Comparison of ENCODE assay signal across 2 cellular contexts in genomic region chr7:110017405-110017804, GRCh38.
TF ChIP-seq lines count a peak whose summit lies in the region.

No MANE protein-coding gene starts in this region.

TF ChIP-seq in SK-N-SH treated with all-trans-retinoic acid at 6 μM for 48 hours, 23 proteins besides CTCF, POLR2A, EP300 and RAD21:
- TF ChIP-seq TSHZ2 (CRISPR knock-in tag; IDR thresholded peaks at IDR 0.05) (no peak), ISL1 (CRISPR knock-in tag; IDR thresholded peaks at IDR 0.05) (peak; percentile 79), ZC3H10 (CRISPR knock-in tag; IDR thresholded peaks at IDR 0.05) (no peak), ESRRG (CRISPR knock-in tag; IDR thresholded peaks at IDR 0.05) (no peak), PATZ1 (CRISPR knock-in tag; IDR thresholded peaks at IDR 0.05; ENCODE audit: borderline replicate concordance) (no peak), CSDC2 (CRISPR knock-in tag; IDR thresholded peaks at IDR 0.05) (no peak), TCF4 (CRISPR knock-in tag; IDR thresholded peaks at IDR 0.05; ENCODE audit: borderline replicate concordance) (peak; percentile 74), ZNF70 (CRISPR knock-in tag; IDR thresholded peaks at IDR 0.05) (no peak), ARNTL (CRISPR knock-in tag; IDR thresholded peaks at IDR 0.05; ENCODE audit: borderline replicate concordance, low read depth) (no peak)
TF ChIP-seq in SK-N-SH treated with all-trans-retinoic acid at 6 μM for 48 hours: peak in this region for 2.

TF ChIP-seq in SK-N-SH, 30 proteins besides CTCF, POLR2A, EP300 and RAD21 (continued from another document):
- no peak for TF ChIP-seq TEAD4 (IDR thresholded peaks at IDR 0.05; ENCODE audit: borderline replicate concordance, insufficient read depth)
- TF ChIP-seq RFX5 (IDR thresholded peaks at IDR 0.05; ENCODE audit: low read length): no peak
- no peak for TF ChIP-seq IRF3 (IDR thresholded peaks at IDR 0.05; ENCODE audit: low read depth, low read length)
- no peak for TF ChIP-seq POLR2AphosphoS5 (IDR thresholded peaks at IDR 0.05; ENCODE audit: low read depth, low read length)
- no peak for TF ChIP-seq RCOR1 (IDR thresholded peaks at IDR 0.05; ENCODE audit: low read length)
- no peak for TF ChIP-seq USF2 (IDR thresholded peaks at IDR 0.05; ENCODE audit: borderline replicate concordance, low read depth, low read length)
- TF ChIP-seq JUND (IDR thresholded peaks at IDR 0.05): no peak
- TF ChIP-seq EZH2phosphoT487 (IDR thresholded peaks at IDR 0.05; ENCODE audit: borderline replicate concordance, low read depth): no peak
- no peak for TF ChIP-seq NFIC (IDR thresholded peaks at IDR 0.05; ENCODE audit: borderline replicate concordance)
- no peak for TF ChIP-seq GABPA (IDR thresholded peaks at IDR 0.05; ENCODE audit: low read depth)
- no peak for TF ChIP-seq MAX (IDR thresholded peaks at IDR 0.05; ENCODE audit: low read depth)
- no peak for TF ChIP-seq SIN3A (IDR thresholded peaks at IDR 0.05; ENCODE audit: borderline replicate concordance, low read depth, low read length)
TF ChIP-seq in SK-N-SH: peak in this region for 0.
